In the genomic region with DNA sequence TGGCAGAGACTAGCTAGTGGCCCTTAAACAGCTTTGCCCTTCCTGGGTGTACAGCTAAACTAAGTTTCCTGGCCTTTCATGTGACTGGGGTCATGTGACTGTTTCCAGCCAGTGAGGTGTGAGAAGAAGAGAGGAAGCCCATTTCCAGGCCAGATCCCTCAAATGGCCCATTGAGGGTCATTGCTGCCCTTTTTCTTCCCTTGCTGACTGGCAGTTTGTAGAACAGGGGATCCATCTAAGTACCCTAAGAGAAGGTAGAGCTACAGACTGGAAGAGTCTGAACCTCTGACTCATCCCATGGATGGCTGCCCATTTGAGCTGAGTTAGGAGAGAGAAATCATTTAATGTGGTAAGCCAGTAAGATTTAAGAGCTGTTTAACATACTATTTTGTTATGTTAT, we compare ENCODE assay signal across 8 cellular contexts. TPM values are rescaled to one million over a fixed set of nuclear protein-coding genes. Genes with fewer than 3 reads are reported as not detected.
DNase-seq lines count a peak whose midpoint lies in the region; ATAC-seq, FAIRE-seq and TF ChIP-seq lines count a peak whose summit lies in the region.

No MANE protein-coding gene starts in this region.

- POLR2A ChIA-PET in HepG2 (lab: Yijun Ruan, JAX): interaction anchor here (0.7 to 1.4 kb wide), 7 partner anchors 31 to 436 kb away, joined by 3 to 6 read pairs (median 3); a partner anchor contains a TSS

- peaks cover 5 to 45% (median 27%) of the 10 kb centered on the region in 4 donors for H3K4me1 Mint-ChIP-seq in CD4-positive, CD25-positive, alpha-beta regulatory T cell
- peaks cover 49% of the 10 kb centered on the region for H3K4me1 Mint-ChIP-seq in activated naive CD8-positive, alpha-beta T cell (ENCODE audit: low read depth)

- DNase-seq in CD4-positive, CD25-positive, alpha-beta regulatory T cell: peak in 1 of 3 donors; percentile 70
- DNase-seq in HepG2 (ENCODE audit: low spot score): no peak
- no peak for DNase-seq in activated effector memory CD4-positive, alpha-beta T cell treated with anti-CD3 and anti-CD28 coated beads, Interleukin-2, amount 50 U/mL, for 16 hours
- DNase-seq in activated CD8-positive, alpha-beta memory T cell treated with anti-CD3 and anti-CD28 coated beads, Interleukin-2, amount 50 U/mL, for 48 hours: no peak
- DNase-seq in NCI-H1694 treated with DMSO at 0.1 percent for 48 hours (lab: John Stamatoyannopoulos, UW): no peak

- H3K79me2 ChIP-seq in HepG2 (ENCODE audit: insufficient read depth, low read length): peaks cover 12% of the 10 kb centered on the region

- no peak for TF ChIP-seq RAD21 in HepG2 (CRISPR knock-in tag; IDR thresholded peaks at IDR 0.05)

- no peak overlapping the region for H3K9ac ChIP-seq in HepG2 (ENCODE audit: insufficient read depth, low read depth, low read length)

- peaks cover 12% of the 10 kb centered on the region for H3K27me3 Mint-ChIP-seq in CD4-positive, CD25-positive, alpha-beta regulatory T cell
- peaks cover 6% of the 10 kb centered on the region for H3K27me3 Mint-ChIP-seq in activated naive CD8-positive, alpha-beta T cell

- no peaks in the 10 kb centered on the region for H3K27me3 ChIP-seq in CD4-positive, CD25-positive, alpha-beta regulatory T cell (ENCODE audit: control insufficient read depth, insufficient read depth, low read length)
- no peaks in the 10 kb centered on the region; a peak in 1 of 5 replicates for H3K27me3 ChIP-seq in HepG2 (ENCODE audit: control insufficient read depth in 1 of 2, insufficient read depth in 2 of 2, low read length in 2 of 2)

- no peaks in the 10 kb centered on the region for H4K20me1 ChIP-seq in HepG2 (ENCODE audit: insufficient read depth, low read length)

- ATAC-seq in CD4-positive, CD25-positive, alpha-beta regulatory T cell (ENCODE audit: low read depth in 2 of 2): no peak
- no peak for ATAC-seq in HepG2
- ATAC-seq in GM21526 (IDR thresholded peaks at IDR 0.05; ENCODE audit: low FRiP score, unreplicated experiment): no peak

- peaks cover 6% of the 10 kb centered on the region for H3K36me3 Mint-ChIP-seq in CD4-positive, CD25-positive, alpha-beta regulatory T cell
- H3K36me3 Mint-ChIP-seq in activated naive CD8-positive, alpha-beta T cell: peaks cover 5% of the 10 kb centered on the region

- H3K36me3 ChIP-seq in CD4-positive, CD25-positive, alpha-beta regulatory T cell (ENCODE audit: control insufficient read depth, insufficient read depth, low read length): peaks cover 5% of the 10 kb centered on the region
- no peaks in the 10 kb centered on the region for H3K36me3 ChIP-seq in KOPT-K1 (ENCODE audit: insufficient read depth, low read length)
- H3K36me3 ChIP-seq in HepG2 (replicated peaks in 1 of 2; ENCODE audit: control insufficient read depth in 1 of 2, insufficient read depth in 2 of 2, low read length in 2 of 2): no peaks in the 10 kb centered on the region

- H3K4me3 Mint-ChIP-seq in CD4-positive, CD25-positive, alpha-beta regulatory T cell: peak overlapping the region; percentile 43 to 79 (median 62)
- no peak overlapping the region for H3K4me3 Mint-ChIP-seq in activated naive CD8-positive, alpha-beta T cell

- H2AFZ ChIP-seq in HepG2 (ENCODE audit: low read length): no peak overlapping the region

- BruUV-seq in HepG2 (replicated peaks; lab: Mats Ljungman, UMichigan): no TSS peak

- intact Hi-C loops in HepG2 (cut with micrococcal nuclease; ENCODE audit: unreplicated experiment): no loop called here

- H3K9me3 Mint-ChIP-seq in CD4-positive, CD25-positive, alpha-beta regulatory T cell: no peaks in the 10 kb centered on the region
- no peaks in the 10 kb centered on the region for H3K9me3 Mint-ChIP-seq in activated naive CD8-positive, alpha-beta T cell (ENCODE audit: low read depth)

- TF ChIP-seq EP300 in HepG2 (IDR thresholded peaks at IDR 0.05; ENCODE audit: low read depth in 2 of 2, low read length in 2 of 2) (no peak), HepG2 (CRISPR knock-in tag; IDR thresholded peaks at IDR 0.05; ENCODE audit: borderline replicate concordance) (no peak)

- no peak for FAIRE-seq in HepG2 (lab: Jason Lieb, UNC)

- no peak overlapping the region for H3K4me3 ChIP-seq in CD4-positive, CD25-positive, alpha-beta regulatory T cell (ENCODE audit: low read depth, low read length)
- H3K4me3 ChIP-seq in HepG2 (replicated peaks in 1 of 3; ENCODE audit: insufficient read depth in 1 of 3, low read depth in 2 of 3, low read length in 3 of 3): no peak overlapping the region

- CTCF ChIA-PET in HepG2 (lab: Yijun Ruan, JAX; ENCODE audit: low intra/inter-chr PET ratio, low total read pairs): no interaction called here

- H3K9me3 ChIP-seq in CD4-positive, CD25-positive, alpha-beta regulatory T cell (ENCODE audit: control insufficient read depth in 2 of 2, low read length in 2 of 2): no peaks in the 10 kb centered on the region
- no peaks in the 10 kb centered on the region for H3K9me3 ChIP-seq in KOPT-K1 (ENCODE audit: insufficient read depth, low read length, poor library complexity, severe bottlenecking)
- H3K9me3 ChIP-seq in HepG2 (ENCODE audit: low read length): no peaks in the 10 kb centered on the region

- no peak for TF ChIP-seq CTCF in HepG2 (CRISPR knock-in tag; IDR thresholded peaks at IDR 0.05)

- TF ChIP-seq POLR2A in HepG2 (IDR thresholded peaks at IDR 0.05; ENCODE audit: insufficient read depth in 1 of 2, low read depth in 2 of 2, low read length in 2 of 2): 0 out of 4 replicates have a peak, but pooled peaks of 1 of the 2 experiments have one; percentile 19

- peak overlapping the region; percentile 13; the same call in 1 of the 2 replicates for H3K4me2 ChIP-seq in HepG2 (ENCODE audit: low read depth, low read length)

- in situ Hi-C loops in HepG2 (cut with HindIII; ENCODE audit: extremely low pct_ligation_motif_present, low pct_unique_long_range_greater_than_20kb): no loop called here

- peak overlapping the region; percentile 22 to 87 (median 80) for H3K27ac Mint-ChIP-seq in CD4-positive, CD25-positive, alpha-beta regulatory T cell
- H3K27ac Mint-ChIP-seq in activated naive CD8-positive, alpha-beta T cell: peak overlapping the region; percentile 86

- peaks cover 62% of the 10 kb centered on the region for H3K4me1 ChIP-seq in CD4-positive, CD25-positive, alpha-beta regulatory T cell (ENCODE audit: control insufficient read depth, insufficient read depth, low read length, poor library complexity, severe bottlenecking)
- H3K4me1 ChIP-seq in HepG2 (ENCODE audit: insufficient read depth, low read length): peaks cover 52% of the 10 kb centered on the region

- peak overlapping the region; percentile 58 for H3K27ac ChIP-seq in CD4-positive, CD25-positive, alpha-beta regulatory T cell (ENCODE audit: insufficient read depth, low read length, poor library complexity, severe bottlenecking)
- H3K27ac ChIP-seq in KOPT-K1 (ENCODE audit: low read depth, low read length, poor library complexity, severe bottlenecking) (peak overlapping the region; percentile 40), HepG2 (ENCODE audit: extremely low read length, insufficient read depth, low read length) (no peak overlapping the region)

RNA-seq across cellular contexts. Expression of a gene that starts 2.8 kb away (rescaled TPM):
- total RNA-seq in CD4-positive, CD25-positive, alpha-beta regulatory T cell: 3.0 TPM
- 1 to 10 TPM; 5.6 to 8.4 (median 7.0) TPM for polyA plus RNA-seq in CD4-positive, CD25-positive, alpha-beta regulatory T cell
- 3.1 and 3.3 TPM in 2 replicates for total RNA-seq in HepG2 (2016; rRNA removed; fragmentation: Illumina TruSeq; extraction: Trizol)
- total RNA-seq in HepG2 (2016; cell fraction: cytosol; rRNA removed; fragmentation: Illumina TruSeq; extraction: Trizol; ENCODE audit: low read depth): 0.81 and 1.5 TPM in 2 replicates
- total RNA-seq in HepG2 (2016; cell fraction: insoluble cytoplasmic fraction; rRNA removed; fragmentation: Illumina TruSeq; extraction: Trizol): 3.1 and 3.4 TPM in 2 replicates
- 1.9 and 2.2 TPM in 2 replicates for total RNA-seq in HepG2 (2016; cell fraction: membrane; rRNA removed; fragmentation: Illumina TruSeq; extraction: Trizol)
- total RNA-seq in HepG2 (2016; cell fraction: nucleus; rRNA removed; fragmentation: Illumina TruSeq; extraction: Trizol): 1.3 and 2.3 TPM in 2 replicates
- 2.7 and 3.9 TPM in 2 replicates for polyA plus RNA-seq in HepG2 (2011; rRNA removed)
- polyA plus RNA-seq in HepG2 (2011; cell fraction: cytosol; rRNA removed): 2.3 and 3.3 TPM in 2 replicates
- polyA plus RNA-seq in HepG2 (2011; cell fraction: nucleus; rRNA removed): 4.9 and 5.4 TPM in 2 replicates
- 1.5 and 1.6 TPM in 2 replicates for polyA plus RNA-seq in HepG2 (2012)
- polyA plus RNA-seq in HepG2 (2016; cell fraction: cytosol; fragmentation: Illumina TruSeq; extraction: Trizol; ENCODE audit: low read depth): 0.61 and 0.65 TPM in 2 replicates
- 3.9 and 4.4 TPM in 2 replicates for polyA plus RNA-seq in HepG2 (2016; cell fraction: insoluble cytoplasmic fraction; fragmentation: Illumina TruSeq; extraction: Trizol; ENCODE audit: low read depth)
- 1.2 and 1.6 TPM in 2 replicates for polyA plus RNA-seq in HepG2 (2016; cell fraction: membrane; fragmentation: Illumina TruSeq; extraction: Trizol; ENCODE audit: low read depth)
- polyA plus RNA-seq in HepG2 (2016; cell fraction: nucleus; fragmentation: Illumina TruSeq; extraction: Trizol; ENCODE audit: insufficient read depth, low read depth): 2.9 and 3.2 TPM in 2 replicates
- polyA minus RNA-seq in HepG2 (2011; rRNA and poly(A)+ RNA removed; ENCODE audit: low replicate concordance): 1.3 and 2.7 TPM in 2 replicates
- 0.79 and 0.97 TPM in 2 replicates for polyA minus RNA-seq in HepG2 (2011; cell fraction: cytosol; rRNA and poly(A)+ RNA removed)
- 1.8 and 2.7 TPM in 2 replicates for polyA minus RNA-seq in HepG2 (2011; cell fraction: nucleus; rRNA and poly(A)+ RNA removed)

RNA-seq across cellular contexts. Expression of a gene that starts 6.9 kb away (rescaled TPM):
- total RNA-seq in CD4-positive, CD25-positive, alpha-beta regulatory T cell: 10.3 TPM
- 1 to 10 TPM; 7.3 to 9.2 (median 8.9) TPM for polyA plus RNA-seq in CD4-positive, CD25-positive, alpha-beta regulatory T cell
- 1.2 and 2.9 TPM in 2 replicates for total RNA-seq in HepG2 (2016; rRNA removed; fragmentation: Illumina TruSeq; extraction: Trizol)
- total RNA-seq in HepG2 (2016; cell fraction: cytosol; rRNA removed; fragmentation: Illumina TruSeq; extraction: Trizol; ENCODE audit: low read depth): 0.61 and 0.88 TPM in 2 replicates
- 1.4 and 2.9 TPM in 2 replicates for total RNA-seq in HepG2 (2016; cell fraction: insoluble cytoplasmic fraction; rRNA removed; fragmentation: Illumina TruSeq; extraction: Trizol)
- 2.3 and 2.5 TPM in 2 replicates for total RNA-seq in HepG2 (2016; cell fraction: membrane; rRNA removed; fragmentation: Illumina TruSeq; extraction: Trizol)
- 2.5 and 3.1 TPM in 2 replicates for total RNA-seq in HepG2 (2016; cell fraction: nucleus; rRNA removed; fragmentation: Illumina TruSeq; extraction: Trizol)
- polyA plus RNA-seq in HepG2 (2011; rRNA removed): 5.3 and 7.0 TPM in 2 replicates
- 3.4 and 5.3 TPM in 2 replicates for polyA plus RNA-seq in HepG2 (2011; cell fraction: cytosol; rRNA removed)
- polyA plus RNA-seq in HepG2 (2011; cell fraction: nucleus; rRNA removed): 46.2 and 52.8 TPM in 2 replicates
- 3.2 and 4.2 TPM in 2 replicates for polyA plus RNA-seq in HepG2 (2012)
- polyA plus RNA-seq in HepG2 (2016; cell fraction: cytosol; fragmentation: Illumina TruSeq; extraction: Trizol; ENCODE audit: low read depth): 1.4 and 1.7 TPM in 2 replicates
- 2.0 and 2.2 TPM in 2 replicates for polyA plus RNA-seq in HepG2 (2016; cell fraction: insoluble cytoplasmic fraction; fragmentation: Illumina TruSeq; extraction: Trizol; ENCODE audit: low read depth)
- polyA plus RNA-seq in HepG2 (2016; cell fraction: membrane; fragmentation: Illumina TruSeq; extraction: Trizol; ENCODE audit: low read depth): 2.5 and 3.1 TPM in 2 replicates
- polyA plus RNA-seq in HepG2 (2016; cell fraction: nucleus; fragmentation: Illumina TruSeq; extraction: Trizol; ENCODE audit: insufficient read depth, low read depth): 8.5 and 9.5 TPM in 2 replicates
- 5.8 and 9.7 TPM in 2 replicates for polyA minus RNA-seq in HepG2 (2011; rRNA and poly(A)+ RNA removed; ENCODE audit: low replicate concordance)
- 1.8 and 3.3 TPM in 2 replicates for polyA minus RNA-seq in HepG2 (2011; cell fraction: cytosol; rRNA and poly(A)+ RNA removed)
- 2.6 and 2.7 TPM in 2 replicates for polyA minus RNA-seq in HepG2 (2011; cell fraction: nucleus; rRNA and poly(A)+ RNA removed)

RNA-seq across cellular contexts. Expression of a gene that starts 22.0 kb away (rescaled TPM):
- total RNA-seq in CD4-positive, CD25-positive, alpha-beta regulatory T cell: 10.4 TPM
- 1 to 10 TPM in 3 of 4 donors, under 1 TPM in 1; 0.86 to 2.4 (median 2.1) TPM for polyA plus RNA-seq in CD4-positive, CD25-positive, alpha-beta regulatory T cell
- 0.77 and 1.5 TPM in 2 replicates for total RNA-seq in HepG2 (2016; rRNA removed; fragmentation: Illumina TruSeq; extraction: Trizol)
- 1.2 and 1.3 TPM in 2 replicates for total RNA-seq in HepG2 (2016; cell fraction: cytosol; rRNA removed; fragmentation: Illumina TruSeq; extraction: Trizol; ENCODE audit: low read depth)
- 0.70 and 1.3 TPM in 2 replicates for total RNA-seq in HepG2 (2016; cell fraction: insoluble cytoplasmic fraction; rRNA removed; fragmentation: Illumina TruSeq; extraction: Trizol)
- total RNA-seq in HepG2 (2016; cell fraction: membrane; rRNA removed; fragmentation: Illumina TruSeq; extraction: Trizol): 1.9 and 3.1 TPM in 2 replicates
- 1.1 and 1.8 TPM in 2 replicates for total RNA-seq in HepG2 (2016; cell fraction: nucleus; rRNA removed; fragmentation: Illumina TruSeq; extraction: Trizol)
- 2.1 and 4.2 TPM in 2 replicates for polyA plus RNA-seq in HepG2 (2011; rRNA removed)
- 1.9 and 2.5 TPM in 2 replicates for polyA plus RNA-seq in HepG2 (2011; cell fraction: cytosol; rRNA removed)
- polyA plus RNA-seq in HepG2 (2011; cell fraction: nucleus; rRNA removed): 17.0 and 17.4 TPM in 2 replicates
- polyA plus RNA-seq in HepG2 (2012): 3.2 and 4.3 TPM in 2 replicates
- polyA plus RNA-seq in HepG2 (2016; cell fraction: cytosol; fragmentation: Illumina TruSeq; extraction: Trizol; ENCODE audit: low read depth): 2.2 and 3.3 TPM in 2 replicates
- 1.3 and 2.2 TPM in 2 replicates for polyA plus RNA-seq in HepG2 (2016; cell fraction: insoluble cytoplasmic fraction; fragmentation: Illumina TruSeq; extraction: Trizol; ENCODE audit: low read depth)
- 4.4 and 5.3 TPM in 2 replicates for polyA plus RNA-seq in HepG2 (2016; cell fraction: membrane; fragmentation: Illumina TruSeq; extraction: Trizol; ENCODE audit: low read depth)
- polyA plus RNA-seq in HepG2 (2016; cell fraction: nucleus; fragmentation: Illumina TruSeq; extraction: Trizol; ENCODE audit: insufficient read depth, low read depth): 3.3 and 4.8 TPM in 2 replicates
- 7.2 and 7.3 TPM in 2 replicates for polyA minus RNA-seq in HepG2 (2011; rRNA and poly(A)+ RNA removed; ENCODE audit: low replicate concordance)
- polyA minus RNA-seq in HepG2 (2011; cell fraction: cytosol; rRNA and poly(A)+ RNA removed): 1.3 and 2.5 TPM in 2 replicates
- 2.8 and 4.7 TPM in 2 replicates for polyA minus RNA-seq in HepG2 (2011; cell fraction: nucleus; rRNA and poly(A)+ RNA removed)

RNA-seq across cellular contexts. Expression of a gene that starts 30.9 kb away (rescaled TPM):
- 66.5 TPM for total RNA-seq in CD4-positive, CD25-positive, alpha-beta regulatory T cell
- 10 to 100 TPM; 18.7 to 23.1 (median 21.7) TPM for polyA plus RNA-seq in CD4-positive, CD25-positive, alpha-beta regulatory T cell
- total RNA-seq in HepG2 (2016; rRNA removed; fragmentation: Illumina TruSeq; extraction: Trizol): 1.2 and 1.7 TPM in 2 replicates
- total RNA-seq in HepG2 (2016; cell fraction: cytosol; rRNA removed; fragmentation: Illumina TruSeq; extraction: Trizol; ENCODE audit: low read depth): 0.81 and 0.88 TPM in 2 replicates
- total RNA-seq in HepG2 (2016; cell fraction: insoluble cytoplasmic fraction; rRNA removed; fragmentation: Illumina TruSeq; extraction: Trizol): 0.82 and 1.3 TPM in 2 replicates
- total RNA-seq in HepG2 (2016; cell fraction: membrane; rRNA removed; fragmentation: Illumina TruSeq; extraction: Trizol): 1.4 and 1.9 TPM in 2 replicates
- 2.7 and 4.7 TPM in 2 replicates for total RNA-seq in HepG2 (2016; cell fraction: nucleus; rRNA removed; fragmentation: Illumina TruSeq; extraction: Trizol)
- 6.3 and 9.1 TPM in 2 replicates for polyA plus RNA-seq in HepG2 (2011; rRNA removed)
- polyA plus RNA-seq in HepG2 (2011; cell fraction: cytosol; rRNA removed): 2.8 and 3.3 TPM in 2 replicates
- 44.4 and 50.4 TPM in 2 replicates for polyA plus RNA-seq in HepG2 (2011; cell fraction: nucleus; rRNA removed)
- polyA plus RNA-seq in HepG2 (2012): 4.5 and 6.5 TPM in 2 replicates
- 1.7 and 2.1 TPM in 2 replicates for polyA plus RNA-seq in HepG2 (2016; cell fraction: cytosol; fragmentation: Illumina TruSeq; extraction: Trizol; ENCODE audit: low read depth)
- polyA plus RNA-seq in HepG2 (2016; cell fraction: insoluble cytoplasmic fraction; fragmentation: Illumina TruSeq; extraction: Trizol; ENCODE audit: low read depth): 2.2 TPM in 2 replicates
- 1.5 and 2.1 TPM in 2 replicates for polyA plus RNA-seq in HepG2 (2016; cell fraction: membrane; fragmentation: Illumina TruSeq; extraction: Trizol; ENCODE audit: low read depth)
- polyA plus RNA-seq in HepG2 (2016; cell fraction: nucleus; fragmentation: Illumina TruSeq; extraction: Trizol; ENCODE audit: insufficient read depth, low read depth): 8.6 and 11.0 TPM in 2 replicates
- polyA minus RNA-seq in HepG2 (2011; rRNA and poly(A)+ RNA removed; ENCODE audit: low replicate concordance): 2.6 and 3.3 TPM in 2 replicates
- polyA minus RNA-seq in HepG2 (2011; cell fraction: cytosol; rRNA and poly(A)+ RNA removed): 0.97 TPM in 1 of 2 replicates, not detected in the other
- polyA minus RNA-seq in HepG2 (2011; cell fraction: nucleus; rRNA and poly(A)+ RNA removed): 7.0 and 7.8 TPM in 2 replicates

RNA-seq across cellular contexts. Expression of a gene that starts 31.2 kb away (rescaled TPM):
- total RNA-seq in CD4-positive, CD25-positive, alpha-beta regulatory T cell: 24.0 TPM
- 10 to 100 TPM; 69.0 to 88.3 (median 73.8) TPM for polyA plus RNA-seq in CD4-positive, CD25-positive, alpha-beta regulatory T cell
- 22.8 and 45.5 TPM in 2 replicates for total RNA-seq in HepG2 (2016; rRNA removed; fragmentation: Illumina TruSeq; extraction: Trizol)
- total RNA-seq in HepG2 (2016; cell fraction: cytosol; rRNA removed; fragmentation: Illumina TruSeq; extraction: Trizol; ENCODE audit: low read depth): 23.9 and 36.8 TPM in 2 replicates
- total RNA-seq in HepG2 (2016; cell fraction: insoluble cytoplasmic fraction; rRNA removed; fragmentation: Illumina TruSeq; extraction: Trizol): 26.6 and 43.5 TPM in 2 replicates
- total RNA-seq in HepG2 (2016; cell fraction: membrane; rRNA removed; fragmentation: Illumina TruSeq; extraction: Trizol): 20.5 and 27.0 TPM in 2 replicates
- 40.9 and 45.4 TPM in 2 replicates for total RNA-seq in HepG2 (2016; cell fraction: nucleus; rRNA removed; fragmentation: Illumina TruSeq; extraction: Trizol)
- polyA plus RNA-seq in HepG2 (2011; rRNA removed): 98.7 and 119 TPM in 2 replicates
- 206 and 218 TPM in 2 replicates for polyA plus RNA-seq in HepG2 (2011; cell fraction: cytosol; rRNA removed)
- 131 and 158 TPM in 2 replicates for polyA plus RNA-seq in HepG2 (2011; cell fraction: nucleus; rRNA removed)
- 57.4 and 59.1 TPM in 2 replicates for polyA plus RNA-seq in HepG2 (2012)
- polyA plus RNA-seq in HepG2 (2016; cell fraction: cytosol; fragmentation: Illumina TruSeq; extraction: Trizol; ENCODE audit: low read depth): 31.8 and 38.8 TPM in 2 replicates
- polyA plus RNA-seq in HepG2 (2016; cell fraction: insoluble cytoplasmic fraction; fragmentation: Illumina TruSeq; extraction: Trizol; ENCODE audit: low read depth): 33.6 and 35.9 TPM in 2 replicates
- 24.0 and 30.5 TPM in 2 replicates for polyA plus RNA-seq in HepG2 (2016; cell fraction: membrane; fragmentation: Illumina TruSeq; extraction: Trizol; ENCODE audit: low read depth)
- polyA plus RNA-seq in HepG2 (2016; cell fraction: nucleus; fragmentation: Illumina TruSeq; extraction: Trizol; ENCODE audit: insufficient read depth, low read depth): 71.8 and 88.8 TPM in 2 replicates
- polyA minus RNA-seq in HepG2 (2011; rRNA and poly(A)+ RNA removed; ENCODE audit: low replicate concordance): 48.8 and 93.8 TPM in 2 replicates
- polyA minus RNA-seq in HepG2 (2011; cell fraction: cytosol; rRNA and poly(A)+ RNA removed): 25.0 and 36.6 TPM in 2 replicates
- polyA minus RNA-seq in HepG2 (2011; cell fraction: nucleus; rRNA and poly(A)+ RNA removed): 8.2 and 12.7 TPM in 2 replicates
